In genomic region chrX:589261-589660, GRCh38 we compare ENCODE assay signal across 10 cellular contexts. TPM values are rescaled to one million over a fixed set of nuclear protein-coding genes. Genes with fewer than 3 reads are reported as not detected.
"Had no signal": no experiment of that assay in that cellular context is flagged by ENCODE, and none has a peak within 500 bp of the region (broad histone marks: within the 10 kb centered on the region; RNA-seq: fewer than 3 reads in every experiment).

No MANE protein-coding gene starts in this region.

RNA-seq across cellular contexts. Expression of gene SHOX, which starts 41.3 kb away (rescaled TPM):
- total RNA-seq: activated B cell treated with CpG ODN at 0.5 μM for 24 hours; activated CD4-positive, alpha-beta memory T cell treated with anti-CD3 and anti-CD28 coated beads for 36 hours; activated CD4-positive, alpha-beta T cell treated with anti-CD3 and anti-CD28 coated beads, Interleukin-2, amount 10 ng/mL, durations not matched to agents 24 days and 14 days; activated CD8-positive, alpha-beta memory T cell treated with anti-CD3 and anti-CD28 coated beads, Interleukin-2, amount 10 ng/mL, durations not matched to agents 7 days and 5 days; activated CD8-positive, alpha-beta T cell treated with anti-CD3 and anti-CD28 coated beads for 36 hours; activated naive CD8-positive, alpha-beta T cell treated with anti-CD3 and anti-CD28 coated beads, Interleukin-2, amount 10 ng/mL, durations not matched to agents 7 days and 5 days; activated T-helper 2 cell treated with anti-CD3 and anti-CD28 coated beads, Interferon-gamma antibody, Interleukin-2, Interleukin-4, amounts not matched to agents 10 μg/mL and 5 μg/mL and 100 μg/mL, durations not matched to agents 14 hours and 24 hours and 36 hours; ascending aorta; bronchial epithelial cell; cardiac muscle cell had no signal
- polyA plus RNA-seq: cardiac muscle cell had no signal
